ENCODE assay signal across 13 cellular contexts in the genomic region with DNA sequence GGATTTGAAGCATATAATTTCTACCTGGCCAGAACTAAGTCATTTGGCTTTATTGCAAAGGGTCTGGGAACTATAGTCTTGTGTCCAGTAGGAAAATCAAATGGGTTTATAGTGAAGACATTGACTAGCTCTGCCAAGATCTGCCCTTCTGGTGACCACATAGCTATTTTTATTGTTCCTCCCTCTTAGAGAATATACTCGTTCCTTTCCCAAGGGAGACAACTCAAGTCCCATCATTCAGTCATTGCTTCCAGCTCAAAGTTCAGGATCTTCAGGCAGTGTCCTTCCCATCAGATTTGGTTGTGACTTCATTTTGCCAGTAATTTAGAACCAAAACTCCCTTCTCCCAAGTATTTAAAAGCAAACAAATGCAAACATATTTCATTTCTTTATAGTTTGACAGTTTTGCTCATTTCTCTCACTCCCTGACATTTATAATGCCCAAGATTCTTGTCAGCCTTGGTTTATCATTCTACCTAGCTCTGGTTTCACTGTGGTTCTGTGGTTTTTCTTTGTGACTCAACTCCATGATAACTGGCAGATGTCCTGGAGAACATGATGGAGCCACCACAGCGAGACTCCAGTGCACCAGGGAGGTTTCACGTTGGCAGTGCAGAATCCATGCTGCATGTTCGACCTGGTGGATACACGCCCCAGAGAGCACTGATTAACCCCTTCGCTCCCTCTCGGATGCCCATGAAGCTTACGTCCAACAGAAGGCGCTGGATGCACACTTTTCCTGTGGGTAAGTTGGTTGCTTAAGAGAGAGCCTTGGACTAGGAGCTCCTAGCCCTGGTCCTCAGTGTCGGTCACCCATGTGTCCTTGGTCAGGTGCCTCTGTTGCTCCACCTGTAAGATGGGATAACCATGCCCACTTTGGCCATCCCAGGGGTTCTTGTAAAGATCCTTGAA.
A peak's percentile ranks its signal among the peaks of the same experiment; 100 is the strongest.
DNase-seq lines count a peak whose midpoint lies in the region; ATAC-seq, FAIRE-seq and TF ChIP-seq lines count a peak whose summit lies in the region.
"Had no signal": no experiment of that assay in that cellular context is flagged by ENCODE, and none has a peak within 500 bp of the region (broad histone marks: within the 10 kb centered on the region; RNA-seq: fewer than 3 reads in every experiment).

No MANE protein-coding gene starts in this region.

- H3K36me3 Mint-ChIP-seq in activated CD4-positive, alpha-beta T cell treated with anti-CD3 and anti-CD28 coated beads for 36 hours (ENCODE audit: low read depth) = peaks cover 77% of the 10 kb centered on the region

- H3K4me1 ChIP-seq in small intestine (ENCODE audit: control insufficient read depth in 2 of 2, insufficient read depth in 1 of 2, low read depth in 1 of 2, low read length in 1 of 2) = no peaks in the 10 kb centered on the region

- intact Hi-C loops in activated CD4-positive, alpha-beta T cell treated with anti-CD3 and anti-CD28 coated beads for 36 hours (cut with DNase I, micrococcal nuclease) = loop anchor here in 1 of 2 experiments (1.0 kb wide), 1 partner anchor 11 kb away; no protein-coding TSS in a partner anchor

- FAIRE-seq in small intestine (lab: Jason Lieb, UNC) = no peak

- H3K9me3 ChIP-seq in small intestine (ENCODE audit: control insufficient read depth, low read depth) = no peaks in the 10 kb centered on the region

- H3K36me3 ChIP-seq in small intestine (ENCODE audit: control insufficient read depth in 2 of 2, insufficient read depth in 2 of 2, low read length in 2 of 2) = peaks cover 16 to 32% of the 10 kb centered on the region in 2 donors

- peak; percentile 59 for DNase-seq in activated CD4-positive, alpha-beta T cell treated with anti-CD3 and anti-CD28 coated beads for 36 hours
- no peak for DNase-seq in activated CD4-positive, alpha-beta T cell treated with anti-CD3 and anti-CD28 coated beads, Interleukin-2, amount 50 U/mL, for 1 hour
- DNase-seq in LHCN-M2 (ENCODE audit: low read depth) (peak; percentile 73), astrocyte of the hippocampus (ENCODE audit: low read depth, low spot score) (peak; percentile 65), retinal pigment epithelial cell (ENCODE audit: low read depth) (no peak), small intestine (no peak)
- DNase-seq: 8988T, DMS79 treated with DMSO at 0.1 percent for 48 hours, MM.1S, NCI-H748 treated with DMSO at 0.1 percent for 48 hours, SW 1271 had no signal

- H3K9me3 Mint-ChIP-seq in activated CD4-positive, alpha-beta T cell treated with anti-CD3 and anti-CD28 coated beads for 36 hours (ENCODE audit: low read depth) = no peaks in the 10 kb centered on the region

- peak overlapping the region; percentile 33 for H3K27ac Mint-ChIP-seq in activated CD4-positive, alpha-beta T cell treated with anti-CD3 and anti-CD28 coated beads for 36 hours

- peak; percentile 10 for TF ChIP-seq CTCF in retinal pigment epithelial cell (conservative IDR thresholded peaks at IDR 0.05; ENCODE audit: low read depth, low read length)

- H3K4me1 Mint-ChIP-seq in activated CD4-positive, alpha-beta T cell treated with anti-CD3 and anti-CD28 coated beads for 36 hours = peaks cover 13% of the 10 kb centered on the region

- ATAC-seq in activated CD4-positive, alpha-beta T cell treated with anti-CD3 and anti-CD28 coated beads for 36 hours = peak; percentile 88
- ATAC-seq in HG03460 (IDR thresholded peaks at IDR 0.05; ENCODE audit: unreplicated experiment) = no peak
- ATAC-seq in GM19455 (IDR thresholded peaks at IDR 0.05; ENCODE audit: unreplicated experiment) = no peak

- no peaks in the 10 kb centered on the region for H3K27me3 ChIP-seq in small intestine (ENCODE audit: control insufficient read depth in 2 of 2, insufficient read depth in 2 of 2, low read length in 2 of 2)

- H3K4me3 ChIP-seq in retinal pigment epithelial cell (ENCODE audit: low read length) (no peak overlapping the region), small intestine (ENCODE audit: low read depth in 1 of 2, low read length in 2 of 2) (no peak overlapping the region)

- no peaks in the 10 kb centered on the region for H3K27me3 Mint-ChIP-seq in activated CD4-positive, alpha-beta T cell treated with anti-CD3 and anti-CD28 coated beads for 36 hours

- WGBS in small intestine, 3 donors = 76 to 80% (median 79%) methylated on average over 10 of the region's 10 CpGs

- H3K4me3 Mint-ChIP-seq in activated CD4-positive, alpha-beta T cell treated with anti-CD3 and anti-CD28 coated beads for 36 hours = no peak overlapping the region

- POLR2A ChIA-PET in activated CD4-positive, alpha-beta T cell treated with anti-CD3 and anti-CD28 coated beads for 36 hours (lab: Charles Lee) = interaction anchor here (1.0 kb wide), 1 partner anchor 11 kb away, joined by 5 read pairs; no protein-coding TSS in a partner anchor

- CTCF ChIA-PET in activated CD4-positive, alpha-beta T cell treated with anti-CD3 and anti-CD28 coated beads for 36 hours (lab: Charles Lee) = interaction anchor here (0.6 to 1.0 kb wide), 8 partner anchors 8 to 156 kb away, joined by 3 to 4 read pairs (median 3); a partner anchor contains a TSS

- no peak overlapping the region for H3K27ac ChIP-seq in small intestine (ENCODE audit: low read depth in 1 of 2, low read length in 1 of 2)

Comparison
In these comparisons a context has a peak if more than half of its experiments do, and no peak if none do; other contexts are left out.
1. DNase-seq: peak in activated CD4-positive, alpha-beta T cell treated with anti-CD3 and anti-CD28 coated beads for 36 hours (single experiment), LHCN-M2 (single experiment) and astrocyte of the hippocampus (single experiment); none in activated CD4-positive, alpha-beta T cell treated with anti-CD3 and anti-CD28 coated beads, Interleukin-2, amount 50 U/mL, for 1 hour (single experiment), retinal pigment epithelial cell (single experiment) and small intestine (single experiment).